1 cellular context compared by ENCODE assay signal in genomic region chr10:117260094-117260493, GRCh38.
TF ChIP-seq lines count a peak whose summit lies in the region.

No MANE protein-coding gene starts in this region.

TF ChIP-seq in GM23338, 12 proteins besides CTCF, POLR2A, EP300 and RAD21 (continued from another document):
- TF ChIP-seq ZNF462 (CRISPR knock-in tag; IDR thresholded peaks at IDR 0.05), result no peak
- no peak for TF ChIP-seq POLR2AphosphoS5 (IDR thresholded peaks at IDR 0.05; ENCODE audit: low read depth)
- TF ChIP-seq ZNF114 (CRISPR knock-in tag; IDR thresholded peaks at IDR 0.05), result no peak
- no peak for TF ChIP-seq CREB1 (CRISPR knock-in tag; IDR thresholded peaks at IDR 0.05; ENCODE audit: low read depth)
- no peak for TF ChIP-seq JUNB (IDR thresholded peaks at IDR 0.05; ENCODE audit: unreplicated experiment)
- no peak for TF ChIP-seq EZH2 (IDR thresholded peaks at IDR 0.05; ENCODE audit: low read depth, unreplicated experiment)
- no peak for TF ChIP-seq EZH2phosphoT487 (IDR thresholded peaks at IDR 0.05; ENCODE audit: unreplicated experiment)
